ENCODE assay signal across 8 cellular contexts in the genomic region with DNA sequence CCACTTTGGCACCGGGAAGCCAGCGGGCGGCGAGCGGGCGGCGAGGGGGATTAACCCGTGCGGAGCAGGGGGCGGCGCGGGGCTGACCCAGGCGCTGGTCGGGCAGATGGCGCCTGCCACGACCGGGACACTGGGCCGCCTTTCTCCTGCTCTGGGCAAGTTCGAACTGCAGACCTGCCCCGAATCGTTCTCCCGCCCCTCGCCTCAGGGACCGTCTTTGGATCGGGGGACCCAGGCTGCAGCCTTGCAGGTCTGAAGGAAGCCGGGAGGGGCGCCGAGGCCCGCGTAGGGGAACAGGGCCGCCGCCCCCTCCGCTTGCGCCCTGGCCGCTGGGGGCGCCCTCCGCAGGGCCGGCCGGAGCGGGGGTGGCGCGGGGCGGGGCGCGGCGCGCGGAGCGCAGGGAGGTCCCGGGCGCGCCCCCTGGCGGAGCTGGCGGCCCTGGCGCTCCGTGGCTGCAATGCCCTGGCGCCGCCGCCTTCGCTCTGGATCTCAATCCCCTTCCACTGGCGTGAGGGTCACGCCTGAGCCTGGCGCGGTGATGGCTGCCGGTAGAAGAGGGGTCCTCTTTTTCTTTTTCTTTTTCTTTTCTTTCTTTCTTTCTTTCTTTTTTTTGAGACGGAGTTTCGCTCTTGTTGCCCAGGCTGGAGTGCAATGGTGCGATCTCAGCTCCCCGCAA. TPM values are rescaled to one million over a fixed set of nuclear protein-coding genes. Genes with fewer than 3 reads are reported as not detected.
DNase-seq lines count a peak whose midpoint lies in the region; ATAC-seq and TF ChIP-seq lines count a peak whose summit lies in the region.

No MANE protein-coding gene starts in this region.

- H3K79me2 ChIP-seq in fibroblast of lung (ENCODE audit: control insufficient read depth, insufficient read depth, low read length), result peaks cover 53% of the 10 kb centered on the region

- peak overlapping the region; percentile 40 for H2AFZ ChIP-seq in fibroblast of lung (ENCODE audit: low read length)

- peak; percentile 86 for DNase-seq in AG08396 (ENCODE audit: low spot score)
- DNase-seq in HT-29 (ENCODE audit: low spot score), result peak; percentile 67
- DNase-seq in OCI-M1 (lab: John Stamatoyannopoulos, UW), result peak; percentile 82
- peak; percentile 88 to 95 for DNase-seq in activated T-cell treated with anti-CD3 and anti-CD28 coated beads, Interleukin-2, amount 50 U/mL, for 72 hours
- DNase-seq in fibroblast of lung (ENCODE audit: low read depth in 2 of 2), result peak; percentile 74 to 75
- DNase-seq in naive B cell, result peak; percentile 89
- peak; percentile 89 to 91 for DNase-seq in stimulated activated effector memory CD8-positive, alpha-beta T cell treated with anti-CD3 and anti-CD28 coated beads, Interleukin-12 subunit alpha, Interleukin-12 subunit beta, amount 100 ng/mL, for 72 hours (ENCODE audit: low spot score in 2 of 2)

- H4K20me1 ChIP-seq in fibroblast of lung (ENCODE audit: control insufficient read depth, extremely low read depth, insufficient read depth, low read length), result no peaks in the 10 kb centered on the region

- H3K4me3 Mint-ChIP-seq in activated T-cell treated with anti-CD3 and anti-CD28 coated beads, Interleukin-2, amount 50 U/mL, for 72 hours, result peak overlapping the region; percentile 82 to 87
- H3K4me3 Mint-ChIP-seq in naive B cell, result peak overlapping the region; percentile 45 to 89 (median 80)
- peak overlapping the region; percentile 72 for H3K4me3 Mint-ChIP-seq in stimulated activated effector memory CD8-positive, alpha-beta T cell treated with anti-CD3 and anti-CD28 coated beads, Interleukin-12 subunit alpha, Interleukin-12 subunit beta, amount 100 ng/mL, for 72 hours

- H3K4me1 Mint-ChIP-seq in activated T-cell treated with anti-CD3 and anti-CD28 coated beads, Interleukin-2, amount 50 U/mL, for 72 hours (ENCODE audit: low read depth), result peaks cover 53% of the 10 kb centered on the region
- peaks cover 40 to 47% (median 45%) of the 10 kb centered on the region in 3 donors for H3K4me1 Mint-ChIP-seq in naive B cell
- H3K4me1 Mint-ChIP-seq in stimulated activated effector memory CD8-positive, alpha-beta T cell treated with anti-CD3 and anti-CD28 coated beads, Interleukin-12 subunit alpha, Interleukin-12 subunit beta, amount 100 ng/mL, for 72 hours, result peaks cover 49% of the 10 kb centered on the region

- H3K36me3 Mint-ChIP-seq in activated T-cell treated with anti-CD3 and anti-CD28 coated beads, Interleukin-2, amount 50 U/mL, for 72 hours (ENCODE audit: insufficient read depth in 2 of 2), result no peaks in the 10 kb centered on the region
- no peaks in the 10 kb centered on the region for H3K36me3 Mint-ChIP-seq in naive B cell
- peaks cover 6% of the 10 kb centered on the region for H3K36me3 Mint-ChIP-seq in stimulated activated effector memory CD8-positive, alpha-beta T cell treated with anti-CD3 and anti-CD28 coated beads, Interleukin-12 subunit alpha, Interleukin-12 subunit beta, amount 100 ng/mL, for 72 hours

- H3K36me3 ChIP-seq in fibroblast of lung (ENCODE audit: control insufficient read depth, insufficient read depth, low read length), result peaks cover 2% of the 10 kb centered on the region

- H3K9ac ChIP-seq in fibroblast of lung (ENCODE audit: insufficient read depth, low read length), result peak overlapping the region; percentile 85

- peaks cover 50% of the 10 kb centered on the region for H3K27me3 Mint-ChIP-seq in activated T-cell treated with anti-CD3 and anti-CD28 coated beads, Interleukin-2, amount 50 U/mL, for 72 hours (ENCODE audit: low read depth)
- H3K27me3 Mint-ChIP-seq in naive B cell, result peaks cover 17 to 28% (median 25%) of the 10 kb centered on the region in 3 donors

- peak overlapping the region; percentile 39 for H3K4me2 ChIP-seq in fibroblast of lung (ENCODE audit: extremely low read depth, insufficient read depth, low read length)

- no peaks in the 10 kb centered on the region for H3K27me3 ChIP-seq in fibroblast of lung (ENCODE audit: control insufficient read depth, insufficient read depth, low read length)

- peak; percentile 44 to 49 for TF ChIP-seq CTCF in fibroblast of lung (conservative IDR thresholded peaks at IDR 0.05 in 1 of 2, IDR thresholded peaks at IDR 0.05 in 1 of 2; ENCODE audit: low read depth in 1 of 2, low read length in 2 of 2)

- peak overlapping the region; percentile 79 for H3K27ac ChIP-seq in fibroblast of lung (ENCODE audit: insufficient read depth, low read length)

- H3K9me3 Mint-ChIP-seq in activated T-cell treated with anti-CD3 and anti-CD28 coated beads, Interleukin-2, amount 50 U/mL, for 72 hours, result no peaks in the 10 kb centered on the region
- peaks cover 0 to 2% (median 0%) of the 10 kb centered on the region in 7 donors for H3K9me3 Mint-ChIP-seq in naive B cell
- H3K9me3 Mint-ChIP-seq in stimulated activated effector memory CD8-positive, alpha-beta T cell treated with anti-CD3 and anti-CD28 coated beads, Interleukin-12 subunit alpha, Interleukin-12 subunit beta, amount 100 ng/mL, for 72 hours, result no peaks in the 10 kb centered on the region

- H3K4me1 ChIP-seq in fibroblast of lung (ENCODE audit: control insufficient read depth, extremely low read depth, insufficient read depth, low read length), result peaks cover 31% of the 10 kb centered on the region

- H3K4me3 ChIP-seq in fibroblast of lung (replicated peaks in 1 of 4; ENCODE audit: control extremely low read depth in 1 of 4, insufficient read depth in 1 of 4, low read depth in 3 of 4, low read length in 4 of 4), result peak overlapping the region; percentile 47 to 94 (median 78)

- no peak overlapping the region for H3K27ac Mint-ChIP-seq in activated T-cell treated with anti-CD3 and anti-CD28 coated beads, Interleukin-2, amount 50 U/mL, for 72 hours
- H3K27ac Mint-ChIP-seq in naive B cell, result peak overlapping the region in 1 of 6 donors; percentile 44
- H3K27ac Mint-ChIP-seq in stimulated activated effector memory CD8-positive, alpha-beta T cell treated with anti-CD3 and anti-CD28 coated beads, Interleukin-12 subunit alpha, Interleukin-12 subunit beta, amount 100 ng/mL, for 72 hours, result no peak overlapping the region

- H3K9me3 ChIP-seq in fibroblast of lung (ENCODE audit: control insufficient read depth, insufficient read depth, low read depth, low read length), result no peaks in the 10 kb centered on the region

- ATAC-seq in GM18907 (IDR thresholded peaks at IDR 0.05; ENCODE audit: unreplicated experiment) (peak; percentile 62), naive B cell (ENCODE audit: low read depth in 2 of 2) (peak; percentile 83)
- peak; percentile 89 for ATAC-seq in activated T-cell treated with anti-CD3 and anti-CD28 coated beads, Interleukin-2, amount 50 U/mL, for 72 hours (replicated peaks in 1 of 2)
- peak; percentile 88 for ATAC-seq in stimulated activated effector memory CD8-positive, alpha-beta T cell treated with anti-CD3 and anti-CD28 coated beads, Interleukin-12 subunit alpha, Interleukin-12 subunit beta, amount 100 ng/mL, for 72 hours

RNA-seq across cellular contexts. Expression of a gene that starts 0.4 kb away (rescaled TPM):
- total RNA-seq in HT-29 (2014; rRNA removed; shearing (Covaris generic)), result 0.31 and 2.6 TPM in 2 replicates
- total RNA-seq in activated T-cell treated with anti-CD3 and anti-CD28 coated beads, Interleukin-2, amount 50 U/mL, for 72 hours, result under 1 TPM; 0.25 to 0.84 TPM
- total RNA-seq in fibroblast of lung, result 243 and 514 TPM in 2 replicates
- polyA plus RNA-seq in fibroblast of lung (108 and 112 TPM in 2 replicates), naive B cell (ENCODE audit: low read depth in 6 of 6) (under 1 TPM; 0.09 to 0.86 (median 0.17) TPM)
- polyA plus RNA-seq in fibroblast of lung (2012), result 184 and 214 TPM in 2 replicates
- 328 and 406 TPM in 2 replicates for polyA minus RNA-seq in fibroblast of lung (ENCODE audit: low replicate concordance)

Comparison
In these comparisons a context has a peak if more than half of its experiments do, and no peak if none do; other contexts are left out.
1. Peak in every context shown above with its lines: DNase-seq, ATAC-seq, H3K4me3 ChIP-seq and H3K27ac ChIP-seq.
2. RNA of a gene that starts 0.4 kb away (total RNA-seq): 243 to 514 TPM in fibroblast of lung; 0.25 to 0.84 TPM in activated T-cell treated with anti-CD3 and anti-CD28 coated beads, Interleukin-2, amount 50 U/mL, for 72 hours and 0.31 to 2.6 TPM in HT-29; every median in the first group is over 10 times any median in the second.